8 cellular contexts compared by ENCODE assay signal in genomic region chr7:38232475-38233366, GRCh38. TPM values are rescaled to one million over a fixed set of nuclear protein-coding genes. Genes with fewer than 3 reads are reported as not detected.
DNase-seq lines count a peak whose midpoint lies in the region; ATAC-seq and TF ChIP-seq lines count a peak whose summit lies in the region.

No MANE protein-coding gene starts in this region.

- H3K4me1 ChIP-seq in ovary (ENCODE audit: insufficient read depth): no peaks in the 10 kb centered on the region

- no peak overlapping the region for H3K27ac ChIP-seq in ovary

- peak; percentile 59 for DNase-seq in activated CD4-positive, alpha-beta T cell treated with anti-CD3 and anti-CD28 coated beads, Interleukin-2, amount 50 U/mL, for 1 hour
- DNase-seq in stimulated activated CD8-positive, alpha-beta memory T cell treated with anti-CD3 and anti-CD28 coated beads, Interleukin-15, amount 100 ng/mL, for 24 hours (ENCODE audit: low read depth): peak; percentile 33
- DNase-seq in ovary: no peak
- DNase-seq in kidney glomerular epithelial cell (lab: John Stamatoyannopoulos, UW): no peak
- DNase-seq in glutamatergic neuron: no peak

- peaks cover 2% of the 10 kb centered on the region for H3K9me3 Mint-ChIP-seq in glutamatergic neuron (ENCODE audit: unreplicated experiment)

- TF ChIP-seq EP300 in ovary (IDR thresholded peaks at IDR 0.05): no peak

- no peak overlapping the region for H3K4me3 Mint-ChIP-seq in glutamatergic neuron (ENCODE audit: unreplicated experiment)

- H3K4me3 ChIP-seq in ovary: no peak overlapping the region

- H3K36me3 ChIP-seq in ovary: no peaks in the 10 kb centered on the region

- ATAC-seq in GM19468 (IDR thresholded peaks at IDR 0.05; ENCODE audit: extremely low read depth, unreplicated experiment) (peak; percentile 31), HG03565 (IDR thresholded peaks at IDR 0.05; ENCODE audit: unreplicated experiment) (peak; percentile 77), esophagus mucosa (peak; percentile 32)

- TF ChIP-seq CTCF in ovary (IDR thresholded peaks at IDR 0.05) (no peak), glutamatergic neuron (IDR thresholded peaks at IDR 0.05; ENCODE audit: partially characterized antibody, unreplicated experiment) (no peak)

- H3K36me3 Mint-ChIP-seq in glutamatergic neuron (ENCODE audit: unreplicated experiment): peaks cover 4% of the 10 kb centered on the region

- no peaks in the 10 kb centered on the region for H3K27me3 Mint-ChIP-seq in glutamatergic neuron (ENCODE audit: unreplicated experiment)

- H3K27me3 ChIP-seq in ovary: no peaks in the 10 kb centered on the region

- no peak for TF ChIP-seq POLR2A in ovary (IDR thresholded peaks at IDR 0.05)

- 71 to 82% (median 78%) methylated on average over 11 of the region's 11 CpGs for WGBS in ovary, 3 donors

- intact Hi-C loops in ovary (cut with DNase I): no loop called here

- H3K4me1 Mint-ChIP-seq in glutamatergic neuron (ENCODE audit: low read depth, unreplicated experiment): no peaks in the 10 kb centered on the region

- no peaks in the 10 kb centered on the region for H3K9me3 ChIP-seq in ovary

- H3K27ac Mint-ChIP-seq in glutamatergic neuron (ENCODE audit: unreplicated experiment): no peak overlapping the region

RNA-seq across cellular contexts. Expression of gene STARD3NL, which starts 54.7 kb away (rescaled TPM):
- total RNA-seq in esophagus mucosa (8.4 TPM), ovary (10 to 100 TPM; 24.4 to 44.3 (median 35.3) TPM), glutamatergic neuron (ENCODE audit: unreplicated experiment) (158 TPM)
- polyA plus RNA-seq in ovary: 10 to 100 TPM; 35.7 to 50.1 TPM

Comparison
In these comparisons a context has a peak if more than half of its experiments do, and no peak if none do; other contexts are left out.
1. DNase-seq: peak in activated CD4-positive, alpha-beta T cell treated with anti-CD3 and anti-CD28 coated beads, Interleukin-2, amount 50 U/mL, for 1 hour (single experiment) and stimulated activated CD8-positive, alpha-beta memory T cell treated with anti-CD3 and anti-CD28 coated beads, Interleukin-15, amount 100 ng/mL, for 24 hours (single experiment); none in ovary (0 of 5), kidney glomerular epithelial cell (single experiment) and glutamatergic neuron (single experiment).
2. Peak in every context shown above with its lines, with median percentiles within 50 percentile points of each other: ATAC-seq.